ENCODE assay signal across 9 cellular contexts in genomic region chr9:79812507-79813261, GRCh38.
DNase-seq lines count a peak whose midpoint lies in the region; ATAC-seq, FAIRE-seq and TF ChIP-seq lines count a peak whose summit lies in the region.
"Had no signal": no experiment of that assay in that cellular context is flagged by ENCODE, and none has a peak within 500 bp of the region (broad histone marks: within the 10 kb centered on the region; RNA-seq: fewer than 3 reads in every experiment).

No MANE protein-coding gene starts in this region.

- no peaks in the 10 kb centered on the region for H3K36me3 Mint-ChIP-seq in activated CD4-positive, alpha-beta T cell treated with anti-CD3 and anti-CD28 coated beads, Interleukin-2, amount 10 ng/mL, durations not matched to agents 24 days and 14 days (ENCODE audit: low read depth)
- no peaks in the 10 kb centered on the region for H3K36me3 Mint-ChIP-seq in natural killer cell

- H3K36me3 ChIP-seq in OCI-LY3 (replicated peaks; ENCODE audit: low read depth, low read length) (no peaks in the 10 kb centered on the region), HepG2 (replicated peaks in 1 of 2; ENCODE audit: control insufficient read depth in 1 of 2, insufficient read depth in 2 of 2, low read length in 2 of 2) (no peaks in the 10 kb centered on the region), pancreas (no peaks in the 10 kb centered on the region)

- H3K9ac ChIP-seq in OCI-LY3 (ENCODE audit: low read length) (no peak overlapping the region), HepG2 (ENCODE audit: insufficient read depth, low read depth, low read length) (no peak overlapping the region)

- CTCF ChIA-PET in HepG2 (lab: Yijun Ruan, JAX; ENCODE audit: low intra/inter-chr PET ratio, low total read pairs): no interaction called here

- peaks cover 6% of the 10 kb centered on the region for H3K27me3 Mint-ChIP-seq in activated CD4-positive, alpha-beta T cell treated with anti-CD3 and anti-CD28 coated beads, Interleukin-2, amount 10 ng/mL, durations not matched to agents 24 days and 14 days
- H3K27me3 Mint-ChIP-seq in natural killer cell (ENCODE audit: low read depth in 2 of 2): no peaks in the 10 kb centered on the region

- no TSS peak for BruUV-seq in HepG2 (replicated peaks; lab: Mats Ljungman, UMichigan)

- H3K4me2 ChIP-seq in OCI-LY3 (ENCODE audit: low read length): peak overlapping the region; percentile 62
- no peak overlapping the region for H3K4me2 ChIP-seq in HepG2 (ENCODE audit: low read depth, low read length)

- peak; percentile 78 for ATAC-seq in HG02642 (IDR thresholded peaks at IDR 0.05; ENCODE audit: poor library complexity, unreplicated experiment)
- ATAC-seq in natural killer cell: peak; percentile 49 to 71 (median 70)
- no peak for ATAC-seq in HepG2
- no peak for ATAC-seq in pancreas

- POLR2A ChIA-PET in HepG2 (lab: Yijun Ruan, JAX): no interaction called here

- H3K9me3 ChIP-seq in OCI-LY3 (ENCODE audit: insufficient read depth, low read length) (no peaks in the 10 kb centered on the region), HepG2 (ENCODE audit: low read length) (no peaks in the 10 kb centered on the region), pancreas (no peaks in the 10 kb centered on the region)

- H3K4me1 Mint-ChIP-seq in activated CD4-positive, alpha-beta T cell treated with anti-CD3 and anti-CD28 coated beads, Interleukin-2, amount 10 ng/mL, durations not matched to agents 24 days and 14 days: peaks cover 17% of the 10 kb centered on the region
- peaks cover 19% of the 10 kb centered on the region in 2 donors for H3K4me1 Mint-ChIP-seq in natural killer cell

- no peak overlapping the region for H3K27ac Mint-ChIP-seq in activated CD4-positive, alpha-beta T cell treated with anti-CD3 and anti-CD28 coated beads, Interleukin-2, amount 10 ng/mL, durations not matched to agents 24 days and 14 days
- H3K27ac Mint-ChIP-seq in natural killer cell: peak overlapping the region; percentile 39 to 79

- no peak for TF ChIP-seq POLR2A in HepG2 (IDR thresholded peaks at IDR 0.05; ENCODE audit: insufficient read depth in 1 of 2, low read depth in 2 of 2, low read length in 2 of 2)

- peaks cover 72% of the 10 kb centered on the region for H3K27me3 ChIP-seq in OCI-LY3 (ENCODE audit: low read depth, low read length)
- H3K27me3 ChIP-seq in HepG2 (ENCODE audit: control insufficient read depth in 1 of 2, insufficient read depth in 2 of 2, low read length in 2 of 2): no peaks in the 10 kb centered on the region
- no peaks in the 10 kb centered on the region for H3K27me3 ChIP-seq in pancreas

- DNase-seq in activated CD4-positive, alpha-beta T cell treated with anti-CD3 and anti-CD28 coated beads, Interleukin-2, amount 10 ng/mL, durations not matched to agents 24 days and 14 days: peak; percentile 62
- DNase-seq in activated CD4-positive, alpha-beta T cell treated with anti-CD3 and anti-CD28 coated beads for 4 hours: no peak
- no peak for DNase-seq in natural killer cell
- no peak for DNase-seq in HUDEP-2 (lab: John Stamatoyannopoulos, UW; ENCODE audit: unreplicated experiment in 76 of 76)
- DNase-seq in HepG2 (ENCODE audit: low spot score): no peak
- DNase-seq in pancreas: no peak

- 0 out of 2 replicates have a peak overlapping the region, but pooled peaks have one; percentile 20 for H3K27ac ChIP-seq in OCI-LY3 (ENCODE audit: low read length)
- no peak overlapping the region for H3K27ac ChIP-seq in HepG2 (ENCODE audit: extremely low read length, insufficient read depth, low read length)
- no peak overlapping the region for H3K27ac ChIP-seq in pancreas
- H3K27ac ChIP-seq: C4-2B had no signal

- WGBS in HepG2 (ENCODE audit: low lambda C conversion rate): 28% methylated on average over 8 of the region's 8 CpGs
- 44 to 48% methylated on average over 8 of the region's 8 CpGs for WGBS in pancreas, 2 donors

- intact Hi-C loops in activated CD4-positive, alpha-beta T cell treated with anti-CD3 and anti-CD28 coated beads, Interleukin-2, amount 10 ng/mL, durations not matched to agents 24 days and 14 days (cut with micrococcal nuclease): loop anchor here (2.0 kb wide), 2 partner anchors 182 to 242 kb away; partner anchors contain the start of gene TLE4
- intact Hi-C loops in natural killer cell (cut with micrococcal nuclease): no loop called here
- intact Hi-C loops in HepG2 (cut with micrococcal nuclease; ENCODE audit: unreplicated experiment): no loop called here
- intact Hi-C loops in pancreas (cut with DNase I): no loop called here

- H3K79me2 ChIP-seq in OCI-LY3 (ENCODE audit: low read length) (no peaks in the 10 kb centered on the region), HepG2 (ENCODE audit: insufficient read depth, low read length) (no peaks in the 10 kb centered on the region)

- no peak for TF ChIP-seq RAD21 in HepG2 (CRISPR knock-in tag; IDR thresholded peaks at IDR 0.05)

- H3K4me3 ChIP-seq in OCI-LY3 (ENCODE audit: low read length): peak overlapping the region; percentile 57
- no peak overlapping the region for H3K4me3 ChIP-seq in HepG2 (replicated peaks in 1 of 3; ENCODE audit: insufficient read depth in 1 of 3, low read depth in 2 of 3, low read length in 3 of 3)
- H3K4me3 ChIP-seq in pancreas: no peak overlapping the region

- H3K4me3 Mint-ChIP-seq in activated CD4-positive, alpha-beta T cell treated with anti-CD3 and anti-CD28 coated beads, Interleukin-2, amount 10 ng/mL, durations not matched to agents 24 days and 14 days: peak overlapping the region; percentile 72
- H3K4me3 Mint-ChIP-seq in natural killer cell: peak overlapping the region; percentile 85

- H2AFZ ChIP-seq in OCI-LY3 (ENCODE audit: low read depth, low read length): no peak overlapping the region
- H2AFZ ChIP-seq in HepG2 (ENCODE audit: low read length): no peak overlapping the region

- in situ Hi-C loops in HepG2 (cut with HindIII; ENCODE audit: extremely low pct_ligation_motif_present, low pct_unique_long_range_greater_than_20kb): no loop called here

- no peak for TF ChIP-seq CTCF in OCI-LY3 (IDR thresholded peaks at IDR 0.05; ENCODE audit: low read depth, low read length)
- TF ChIP-seq CTCF in natural killer cell (IDR thresholded peaks at IDR 0.05): no peak
- no peak for TF ChIP-seq CTCF in HepG2 (CRISPR knock-in tag; IDR thresholded peaks at IDR 0.05)
- no peak for TF ChIP-seq CTCF in pancreas (IDR thresholded peaks at IDR 0.05)

- no peak for FAIRE-seq in HepG2 (lab: Jason Lieb, UNC)
- FAIRE-seq in pancreas (lab: Jason Lieb, UNC): no peak

- H3K9me3 Mint-ChIP-seq in activated CD4-positive, alpha-beta T cell treated with anti-CD3 and anti-CD28 coated beads, Interleukin-2, amount 10 ng/mL, durations not matched to agents 24 days and 14 days: no peaks in the 10 kb centered on the region
- H3K9me3 Mint-ChIP-seq in natural killer cell: no peaks in the 10 kb centered on the region

- TF ChIP-seq EP300 in HepG2 (IDR thresholded peaks at IDR 0.05; ENCODE audit: low read depth in 2 of 2, low read length in 2 of 2): no peak
- TF ChIP-seq EP300 in HepG2 (CRISPR knock-in tag; IDR thresholded peaks at IDR 0.05; ENCODE audit: borderline replicate concordance): no peak

- H3K4me1 ChIP-seq in OCI-LY3 (ENCODE audit: low read length): peaks cover 41% of the 10 kb centered on the region
- peaks cover 13% of the 10 kb centered on the region; the same call in 1 of the 2 replicates for H3K4me1 ChIP-seq in HepG2 (ENCODE audit: insufficient read depth, low read length)
- H3K4me1 ChIP-seq in pancreas: peaks cover 0 to 4% (median 0%) of the 10 kb centered on the region in 3 donors

- H4K20me1 ChIP-seq in OCI-LY3 (ENCODE audit: insufficient read depth, low read length) (peaks cover 40% of the 10 kb centered on the region), HepG2 (ENCODE audit: insufficient read depth, low read length) (no peaks in the 10 kb centered on the region)

TF ChIP-seq in HepG2, 621 proteins besides CTCF, POLR2A, EP300 and RAD21:
- TF ChIP-seq SMAD3 (CRISPR knock-in tag; IDR thresholded peaks at IDR 0.05) (no peak), BRD4 (CRISPR knock-in tag; IDR thresholded peaks at IDR 0.05) (no peak), CREB3 (CRISPR knock-in tag; IDR thresholded peaks at IDR 0.05) (no peak), ZNF383 (CRISPR knock-in tag; IDR thresholded peaks at IDR 0.05; ENCODE audit: borderline replicate concordance) (no peak), ZBTB26 (CRISPR knock-in tag; IDR thresholded peaks at IDR 0.05; ENCODE audit: borderline replicate concordance) (no peak), ETV6 (CRISPR knock-in tag; conservative IDR thresholded peaks at IDR 0.05) (no peak), ZNF224 (CRISPR knock-in tag; IDR thresholded peaks at IDR 0.05) (no peak), ZNF878 (CRISPR knock-in tag; IDR thresholded peaks at IDR 0.05) (no peak), SALL1 (CRISPR knock-in tag; IDR thresholded peaks at IDR 0.05) (no peak), CENPBD1 (CRISPR knock-in tag; IDR thresholded peaks at IDR 0.05; ENCODE audit: borderline replicate concordance, low read depth) (no peak), ZNF850 (CRISPR knock-in tag; conservative IDR thresholded peaks at IDR 0.05) (no peak), ISX (CRISPR knock-in tag; conservative IDR thresholded peaks at IDR 0.05) (no peak), KLF12 (CRISPR knock-in tag; IDR thresholded peaks at IDR 0.05; ENCODE audit: borderline replicate concordance) (no peak)

Comparison
In these comparisons a context has a peak if more than half of its experiments do, and no peak if none do; other contexts are left out.
1. ATAC-seq: peak in HG02642 (single experiment) and natural killer cell (3 of 3); none in HepG2 (single experiment) and pancreas (0 of 4).